25 cellular contexts compared by ENCODE assay signal in genomic region chr2:121244616-121245015, GRCh38. TPM values are rescaled to one million over a fixed set of nuclear protein-coding genes. Genes with fewer than 3 reads are reported as not detected.
"Had no signal": no experiment of that assay in that cellular context is flagged by ENCODE, and none has a peak within 500 bp of the region (broad histone marks: within the 10 kb centered on the region; RNA-seq: fewer than 3 reads in every experiment).

No MANE protein-coding gene starts in this region.

- H3K27me3 ChIP-seq: MG63, SJSA1 had no signal

- H3K36me3 ChIP-seq: MG63, SJSA1 had no signal

- H3K4me1 ChIP-seq: SJSA1 had no signal

- DNase-seq: IMR-90, Karpas-422, KG1, MG63, NCI-H1092, NCI-H1105 treated with DMSO at 0.1 percent for 48 hours, NCI-H1417 treated with DMSO at 0.1 percent for 48 hours, NCI-H146, NCI-H1694 treated with DMSO at 0.1 percent for 48 hours, NCI-H1930, NCI-H2081, NCI-H2171, NCI-H226, NCI-H446, NCI-H510A, NCI-H524 treated with DMSO at 0.1 percent for 48 hours, NCI-H69, NCI-H774, Right ventricle myocardium superior, RPMI8226, SIG-M5 had no signal

- H3K9me3 ChIP-seq: MG63, SJSA1 had no signal

- H3K27ac ChIP-seq: HL-60, SJSA1, SK-N-MC had no signal

- H3K4me3 ChIP-seq: MG63, SJSA1, SK-N-MC had no signal

- ATAC-seq: HepG2 had no signal

RNA-seq across cellular contexts. Expression of gene TFCP2L1, which starts 40.4 kb away (rescaled TPM):
- total RNA-seq: HepG2, IMR-90, SJSA1 had no signal
- polyA plus RNA-seq: IMR-90 had no signal
